Comparison of ENCODE assay signal across 16 cellular contexts in the genomic region with DNA sequence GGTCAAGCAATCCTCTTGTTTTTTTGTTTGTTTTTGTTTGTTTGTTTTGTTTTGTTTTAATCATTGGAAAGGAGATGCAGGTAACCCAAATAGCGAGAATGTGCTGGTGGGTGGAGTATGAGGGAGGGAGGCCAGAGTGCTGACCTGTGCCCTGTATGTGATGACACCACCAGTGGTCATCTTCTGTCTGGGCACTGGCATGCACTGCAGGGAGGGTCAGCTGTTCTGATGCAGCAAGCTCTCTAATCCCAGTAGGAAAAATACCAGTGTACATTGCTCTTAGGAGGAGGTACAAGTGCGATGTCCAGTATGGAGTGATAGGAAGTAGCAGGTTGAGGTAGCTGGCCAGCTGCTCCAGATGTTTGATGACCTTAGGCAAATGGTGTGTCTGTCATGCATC. TPM values are rescaled to one million over a fixed set of nuclear protein-coding genes. Genes with fewer than 3 reads are reported as not detected.
DNase-seq lines count a peak whose midpoint lies in the region; ATAC-seq and TF ChIP-seq lines count a peak whose summit lies in the region.
"Had no signal": no experiment of that assay in that cellular context is flagged by ENCODE, and none has a peak within 500 bp of the region (broad histone marks: within the 10 kb centered on the region; RNA-seq: fewer than 3 reads in every experiment).

No MANE protein-coding gene starts in this region.

- peak overlapping the region in 1 of 2 experiments; percentile 22 for H3K4ac ChIP-seq in mesenchymal stem cell (ENCODE audit: low read depth in 1 of 2, low read length in 2 of 2)
- no peak overlapping the region for H3K4ac ChIP-seq in mesendoderm (ENCODE audit: low read depth, low read length)

- H3K4me3 Mint-ChIP-seq in activated naive CD4-positive, alpha-beta T cell treated with anti-CD3 and anti-CD28 coated beads, Interleukin-2, amount 10 ng/mL, durations not matched to agents 7 days and 5 days = no peak overlapping the region
- H3K4me3 Mint-ChIP-seq: CD4-positive, alpha-beta memory T cell; GM23338 had no signal

- H3K9ac ChIP-seq in mesenchymal stem cell (ENCODE audit: low read length) (no peak overlapping the region), mesendoderm (ENCODE audit: low read length) (no peak overlapping the region)

- no peak overlapping the region for H4K5ac ChIP-seq in mesendoderm (ENCODE audit: low read length)

- H4K91ac ChIP-seq in mesenchymal stem cell (ENCODE audit: low read length) = no peak overlapping the region

- WGBS in esophagus muscularis mucosa = 94% methylated on average over 2 of the region's 2 CpGs
- WGBS in mesenchymal stem cell = 62% methylated on average over 2 of the region's 2 CpGs
- no CpG with 5 or more reads among the region's 2 CpGs for WGBS in mesendoderm (ENCODE audit: extremely low coverage, insufficient coverage, low lambda C conversion rate)

- H3K18ac ChIP-seq in mesenchymal stem cell (ENCODE audit: low read depth in 1 of 2, low read length in 2 of 2) = peak overlapping the region; percentile 2 to 34
- no peak overlapping the region for H3K18ac ChIP-seq in mesendoderm (ENCODE audit: low read length)

- no peaks in the 10 kb centered on the region for H3K27me3 Mint-ChIP-seq in activated naive CD4-positive, alpha-beta T cell treated with anti-CD3 and anti-CD28 coated beads, Interleukin-2, amount 10 ng/mL, durations not matched to agents 7 days and 5 days

- H3K27ac Mint-ChIP-seq in activated naive CD4-positive, alpha-beta T cell treated with anti-CD3 and anti-CD28 coated beads, Interleukin-2, amount 10 ng/mL, durations not matched to agents 7 days and 5 days = no peak overlapping the region
- H3K27ac Mint-ChIP-seq: CD4-positive, alpha-beta memory T cell; GM23338 had no signal

- H3K36me3 ChIP-seq in esophagus muscularis mucosa (no peaks in the 10 kb centered on the region), mesenchymal stem cell (ENCODE audit: control insufficient read depth in 1 of 2, insufficient read depth in 2 of 2, low read depth in 1 of 2, low read length in 2 of 2) (no peaks in the 10 kb centered on the region), mesendoderm (ENCODE audit: control insufficient read depth, insufficient read depth, low read length) (no peaks in the 10 kb centered on the region)
- H3K36me3 ChIP-seq: BE2C had no signal

- H3K79me2 ChIP-seq in mesendoderm (ENCODE audit: control insufficient read depth, insufficient read depth, low read length) = no peaks in the 10 kb centered on the region

- no peaks in the 10 kb centered on the region for H3K9me3 ChIP-seq in esophagus muscularis mucosa
- H3K9me3 ChIP-seq in mesenchymal stem cell (ENCODE audit: control insufficient read depth, low read length) = no peaks in the 10 kb centered on the region
- H3K9me3 ChIP-seq: BE2C had no signal

- H2BK12ac ChIP-seq in mesenchymal stem cell (ENCODE audit: low read length in 2 of 2) = peak overlapping the region in 1 of 2 experiments; percentile 59

- H4K8ac ChIP-seq in mesenchymal stem cell (ENCODE audit: low read length) (no peak overlapping the region), mesendoderm (ENCODE audit: low read depth, low read length) (no peak overlapping the region)

- H3K4me3 ChIP-seq in esophagus muscularis mucosa (no peak overlapping the region), mesenchymal stem cell (ENCODE audit: insufficient read depth in 1 of 2, low read depth in 1 of 2, low read length in 2 of 2) (no peak overlapping the region), mesendoderm (ENCODE audit: low read length) (no peak overlapping the region)
- H3K4me3 ChIP-seq: GM23338 had no signal

- H3K36me3 Mint-ChIP-seq in activated naive CD4-positive, alpha-beta T cell treated with anti-CD3 and anti-CD28 coated beads, Interleukin-2, amount 10 ng/mL, durations not matched to agents 7 days and 5 days = no peaks in the 10 kb centered on the region
- H3K36me3 Mint-ChIP-seq: CD4-positive, alpha-beta memory T cell had no signal

- no peak for TF ChIP-seq POLR2A in esophagus muscularis mucosa (IDR thresholded peaks at IDR 0.05; ENCODE audit: low read depth)

- DNase-seq in A172 (ENCODE audit: low spot score) (peak; percentile 21), ELR (ENCODE audit: low read depth) (peak; percentile 62), esophagus muscularis mucosa (ENCODE audit: extremely low spot score) (peak; percentile 91), mesenchymal stem cell (peak; percentile 58), mesendoderm (no peak)
- DNase-seq in activated naive CD4-positive, alpha-beta T cell treated with anti-CD3 and anti-CD28 coated beads, Interleukin-2, amount 10 ng/mL, durations not matched to agents 7 days and 5 days = no peak
- DNase-seq: BE2C; CD4-positive, alpha-beta memory T cell; COR-L47; DND-41; H7 had no signal

- H3K4me2 ChIP-seq in mesenchymal stem cell (ENCODE audit: low read length, poor library complexity, severe bottlenecking) (no peak overlapping the region), mesendoderm (ENCODE audit: low read length) (no peak overlapping the region)
- H3K4me2 ChIP-seq: GM23338 had no signal

- H3K27me3 ChIP-seq in esophagus muscularis mucosa = peaks cover 0 to 3% (median 0%) of the 10 kb centered on the region in 4 donors
- H3K27me3 ChIP-seq in mesenchymal stem cell (ENCODE audit: control insufficient read depth in 1 of 2, insufficient read depth in 1 of 2, low read length in 2 of 2) = peaks cover 0 to 4% of the 10 kb centered on the region in 2 experiments
- no peaks in the 10 kb centered on the region for H3K27me3 ChIP-seq in mesendoderm (ENCODE audit: insufficient read depth, low read length, poor library complexity)
- H3K27me3 ChIP-seq: BE2C had no signal

- peaks cover 0 to 7% (median 3%) of the 10 kb centered on the region in 4 donors for H3K4me1 ChIP-seq in esophagus muscularis mucosa
- H3K4me1 ChIP-seq in mesenchymal stem cell (ENCODE audit: control insufficient read depth, insufficient read depth, low read depth, low read length) = peaks cover 9% of the 10 kb centered on the region
- peaks cover 3% of the 10 kb centered on the region for H3K4me1 ChIP-seq in mesendoderm (ENCODE audit: control insufficient read depth, low read depth, low read length)
- H3K4me1 ChIP-seq: BE2C had no signal

- peak overlapping the region in 1 of 2 experiments; percentile 64 for H3K23ac ChIP-seq in mesenchymal stem cell (ENCODE audit: low read length in 2 of 2)
- H3K23ac ChIP-seq in mesendoderm (ENCODE audit: low read length) = no peak overlapping the region

- no peak overlapping the region for H2BK15ac ChIP-seq in mesenchymal stem cell (ENCODE audit: low read depth, poor library complexity, severe bottlenecking)
- H2BK15ac ChIP-seq in mesendoderm (replicated peaks; ENCODE audit: low read depth) = no peak overlapping the region

- H3K56ac ChIP-seq in mesendoderm (ENCODE audit: low read length) = no peak overlapping the region

- no peak overlapping the region for H2AK5ac ChIP-seq in mesenchymal stem cell (ENCODE audit: low read length, severe bottlenecking)
- H2AK5ac ChIP-seq in mesendoderm (ENCODE audit: low read length) = no peak overlapping the region

- no peak overlapping the region for H3K27ac ChIP-seq in esophagus muscularis mucosa (replicated peaks in 1 of 4)
- H3K27ac ChIP-seq in mesenchymal stem cell (ENCODE audit: low read length, poor library complexity, severe bottlenecking) = no peak overlapping the region
- no peak overlapping the region for H3K27ac ChIP-seq in mesendoderm (ENCODE audit: low read depth, low read length)
- H3K27ac ChIP-seq: C4-2B had no signal

- no peaks in the 10 kb centered on the region for H3K4me1 Mint-ChIP-seq in activated naive CD4-positive, alpha-beta T cell treated with anti-CD3 and anti-CD28 coated beads, Interleukin-2, amount 10 ng/mL, durations not matched to agents 7 days and 5 days
- H3K4me1 Mint-ChIP-seq: CD4-positive, alpha-beta memory T cell had no signal

- no peak overlapping the region for H2BK120ac ChIP-seq in mesenchymal stem cell (ENCODE audit: low read depth, low read length)
- H2BK120ac ChIP-seq in mesendoderm (ENCODE audit: low read depth, low read length) = no peak overlapping the region

- H3K9me3 Mint-ChIP-seq in activated naive CD4-positive, alpha-beta T cell treated with anti-CD3 and anti-CD28 coated beads, Interleukin-2, amount 10 ng/mL, durations not matched to agents 7 days and 5 days = no peaks in the 10 kb centered on the region
- H3K9me3 Mint-ChIP-seq: CD4-positive, alpha-beta memory T cell; GM23338 had no signal

- intact Hi-C loops in esophagus muscularis mucosa (cut with DNase I) = no loop called here

- CTCF ChIA-PET in activated naive CD4-positive, alpha-beta T cell treated with anti-CD3 and anti-CD28 coated beads, Interleukin-2, amount 10 ng/mL, durations not matched to agents 7 days and 5 days (lab: Charles Lee) = no interaction called here

- no peak for TF ChIP-seq CTCF in esophagus muscularis mucosa (IDR thresholded peaks at IDR 0.05)

- H3K79me1 ChIP-seq in mesenchymal stem cell (replicated peaks; ENCODE audit: low read length, poor library complexity, severe bottlenecking) = no peaks in the 10 kb centered on the region
- H3K79me1 ChIP-seq in mesendoderm (ENCODE audit: low read length) = no peaks in the 10 kb centered on the region

- H2AFZ ChIP-seq in mesenchymal stem cell (ENCODE audit: low read depth, low read length) = no peak overlapping the region
- H2AFZ ChIP-seq: GM23338 had no signal

- no peak for TF ChIP-seq EP300 in esophagus muscularis mucosa (IDR thresholded peaks at IDR 0.05)

- ATAC-seq in GM19463 (IDR thresholded peaks at IDR 0.05; ENCODE audit: unreplicated experiment) = no peak
- ATAC-seq in GM21786 (IDR thresholded peaks at IDR 0.05; ENCODE audit: unreplicated experiment) = no peak
- ATAC-seq: GM23338 had no signal

- no peak overlapping the region for H3K14ac ChIP-seq in mesenchymal stem cell (ENCODE audit: low read length in 2 of 2)

- H2BK5ac ChIP-seq in mesenchymal stem cell (ENCODE audit: low read depth, low read length, poor library complexity, severe bottlenecking) = no peak overlapping the region
- no peak overlapping the region for H2BK5ac ChIP-seq in mesendoderm (ENCODE audit: low read length)

RNA-seq across cellular contexts. Expression of a gene that starts 2.9 kb away (rescaled TPM):
- not detected in 2 replicates for total RNA-seq in A172 (2014; rRNA removed; shearing (Covaris generic))
- total RNA-seq in esophagus muscularis mucosa = not detected
- polyA plus RNA-seq in mesenchymal stem cell (2013, experiment 1 of 2) = 0.29 TPM
- polyA plus RNA-seq in mesenchymal stem cell (2013, experiment 2 of 2) = 0.34 TPM
- 2.0 TPM for polyA plus RNA-seq in mesendoderm (2013, experiment 1 of 2)
- polyA plus RNA-seq in mesendoderm (2013, experiment 2 of 2) = 1.8 TPM
- total RNA-seq: CD4-positive, alpha-beta memory T cell had no signal
- polyA plus RNA-seq: AG04450; CD4-positive, alpha-beta memory T cell had no signal

Comparison
In these comparisons a context has a peak if more than half of its experiments do, and no peak if none do; other contexts are left out.
1. DNase-seq: peak in A172 (single experiment), ELR (single experiment), esophagus muscularis mucosa (single experiment) and mesenchymal stem cell (single experiment); none in mesendoderm (single experiment) and activated naive CD4-positive, alpha-beta T cell treated with anti-CD3 and anti-CD28 coated beads, Interleukin-2, amount 10 ng/mL, durations not matched to agents 7 days and 5 days (single experiment).